ENCODE assay signal across 20 cellular contexts in genomic region chr9:92206490-92206889, GRCh38.
A peak's percentile ranks its signal among the peaks of the same experiment; 100 is the strongest.
DNase-seq lines count a peak whose midpoint lies in the region; ATAC-seq and TF ChIP-seq lines count a peak whose summit lies in the region.
"Had no signal": no experiment of that assay in that cellular context is flagged by ENCODE, and none has a peak within 500 bp of the region (broad histone marks: within the 10 kb centered on the region; RNA-seq: fewer than 3 reads in every experiment).

No MANE protein-coding gene starts in this region.

- H3K27me3 ChIP-seq in PC-9 (ENCODE audit: insufficient read depth, low read depth), result no peaks in the 10 kb centered on the region
- H3K27me3 ChIP-seq: left lung, Peyer's patch had no signal

- peaks cover 5% of the 10 kb centered on the region for H4K20me1 ChIP-seq in PC-9 (ENCODE audit: insufficient read depth)

- H3K4me2 ChIP-seq in PC-9, result no peak overlapping the region

- TF ChIP-seq CTCF in PC-9 (conservative IDR thresholded peaks at IDR 0.05) (no peak), type B pancreatic cell (conservative IDR thresholded peaks at IDR 0.05) (no peak)

- no TSS peak for BruUV-seq in PC-9 (replicated peaks; lab: Mats Ljungman, UMichigan)

- H2AFZ ChIP-seq in PC-9, result no peak overlapping the region

- DNase-seq in activated naive CD8-positive, alpha-beta T cell treated with anti-CD3 and anti-CD28 coated beads, Interleukin-2, amount 50 U/mL, for 24 hours, result no peak
- no peak for DNase-seq in activated naive CD8-positive, alpha-beta T cell treated with anti-CD3 and anti-CD28 coated beads for 36 hours
- DNase-seq in PC-9 (no peak), type B pancreatic cell (ENCODE audit: extremely low spot score, unreplicated experiment) (no peak), glomerular visceral epithelial cell (ENCODE audit: extremely low spot score) (no peak)
- no peak for DNase-seq in effector CD8-positive, alpha-beta T cell (lab: John Stamatoyannopoulos, UW)
- DNase-seq: activated CD8-positive, alpha-beta memory T cell treated with anti-CD3 and anti-CD28 coated beads for 24 hours; activated naive CD4-positive, alpha-beta T cell treated with anti-CD3 and anti-CD28 coated beads, Interleukin-2, amount 10 ng/mL, durations not matched to agents 7 days and 5 days; cerebellar nuclear complex; DMS153; left lung; naive B cell; NCI-H1048; NCI-H226; Peyer's patch; psoas muscle; stimulated activated CD4-positive, alpha-beta T cell treated with anti-CD3 and anti-CD28 coated beads, Interleukin-1b, Interleukin-23, amount 100 ng/mL, for 48 hours had no signal

- peaks cover 44% of the 10 kb centered on the region for H3K36me3 Mint-ChIP-seq in activated naive CD8-positive, alpha-beta T cell treated with anti-CD3 and anti-CD28 coated beads, Interleukin-2, amount 50 U/mL, for 24 hours (ENCODE audit: low read depth)
- peaks cover 40% of the 10 kb centered on the region for H3K36me3 Mint-ChIP-seq in activated naive CD8-positive, alpha-beta T cell treated with anti-CD3 and anti-CD28 coated beads for 36 hours
- peaks cover 28% of the 10 kb centered on the region for H3K36me3 Mint-ChIP-seq in type B pancreatic cell

- no peaks in the 10 kb centered on the region for H3K27me3 Mint-ChIP-seq in activated naive CD8-positive, alpha-beta T cell treated with anti-CD3 and anti-CD28 coated beads, Interleukin-2, amount 50 U/mL, for 24 hours
- no peaks in the 10 kb centered on the region for H3K27me3 Mint-ChIP-seq in activated naive CD8-positive, alpha-beta T cell treated with anti-CD3 and anti-CD28 coated beads for 36 hours
- no peaks in the 10 kb centered on the region for H3K27me3 Mint-ChIP-seq in type B pancreatic cell
- H3K27me3 Mint-ChIP-seq: activated naive CD4-positive, alpha-beta T cell treated with anti-CD3 and anti-CD28 coated beads, Interleukin-2, amount 10 ng/mL, durations not matched to agents 7 days and 5 days; B cell; naive B cell had no signal

- H3K9me3 ChIP-seq in PC-9 (ENCODE audit: insufficient read depth, low read depth), result no peaks in the 10 kb centered on the region
- H3K9me3 ChIP-seq: left lung, Peyer's patch, psoas muscle had no signal

- peaks cover 26% of the 10 kb centered on the region for H3K36me3 ChIP-seq in PC-9 (ENCODE audit: low read depth)

- H3K4me3 ChIP-seq in PC-9, result no peak overlapping the region
- H3K4me3 ChIP-seq: left lung, Peyer's patch, psoas muscle had no signal

- intact Hi-C loops in PC-9 (cut with micrococcal nuclease; ENCODE audit: unreplicated experiment), result loop anchor here (5.0 kb wide), 1 partner anchor 64 kb away; no protein-coding TSS in a partner anchor

- H3K27ac ChIP-seq in PC-9, result peak overlapping the region; percentile 9; the same call in 1 of the 2 replicates
- H3K27ac ChIP-seq: left lung, Peyer's patch, psoas muscle had no signal

- H3F3A ChIP-seq in PC-9 (ENCODE audit: insufficient read depth, low read depth), result peaks cover 44% of the 10 kb centered on the region

- CTCF ChIA-PET in PC-9 (lab: Charles Lee), result no interaction called here

- H3K4me1 ChIP-seq in PC-9 (replicated peaks; ENCODE audit: insufficient read depth), result no peaks in the 10 kb centered on the region
- H3K4me1 ChIP-seq: left lung, Peyer's patch, psoas muscle had no signal

- H3K4me1 Mint-ChIP-seq in activated naive CD8-positive, alpha-beta T cell treated with anti-CD3 and anti-CD28 coated beads, Interleukin-2, amount 50 U/mL, for 24 hours, result no peaks in the 10 kb centered on the region
- H3K4me1 Mint-ChIP-seq in activated naive CD8-positive, alpha-beta T cell treated with anti-CD3 and anti-CD28 coated beads for 36 hours, result no peaks in the 10 kb centered on the region
- no peaks in the 10 kb centered on the region for H3K4me1 Mint-ChIP-seq in type B pancreatic cell (ENCODE audit: unreplicated experiment)
- H3K4me1 Mint-ChIP-seq: activated naive CD4-positive, alpha-beta T cell treated with anti-CD3 and anti-CD28 coated beads, Interleukin-2, amount 10 ng/mL, durations not matched to agents 7 days and 5 days; B cell; naive B cell had no signal

- no peaks in the 10 kb centered on the region for H3K9me2 ChIP-seq in PC-9 (ENCODE audit: insufficient read depth)

- peak; percentile 55 for ATAC-seq in activated naive CD8-positive, alpha-beta T cell treated with anti-CD3 and anti-CD28 coated beads, Interleukin-2, amount 50 U/mL, for 24 hours
- ATAC-seq in esophagus mucosa (peak; percentile 28), HG03439 (IDR thresholded peaks at IDR 0.05; ENCODE audit: unreplicated experiment) (no peak)
- ATAC-seq: left lung had no signal

- H3K79me2 ChIP-seq in PC-9 (ENCODE audit: low read depth), result no peaks in the 10 kb centered on the region

- no peaks in the 10 kb centered on the region for H3K9me3 Mint-ChIP-seq in activated naive CD8-positive, alpha-beta T cell treated with anti-CD3 and anti-CD28 coated beads, Interleukin-2, amount 50 U/mL, for 24 hours
- H3K9me3 Mint-ChIP-seq in activated naive CD8-positive, alpha-beta T cell treated with anti-CD3 and anti-CD28 coated beads for 36 hours, result no peaks in the 10 kb centered on the region
- no peaks in the 10 kb centered on the region for H3K9me3 Mint-ChIP-seq in type B pancreatic cell
- H3K9me3 Mint-ChIP-seq: activated naive CD4-positive, alpha-beta T cell treated with anti-CD3 and anti-CD28 coated beads, Interleukin-2, amount 10 ng/mL, durations not matched to agents 7 days and 5 days had no signal

- POLR2A ChIA-PET in PC-9 (lab: Charles Lee; ENCODE audit: unreplicated experiment), result no interaction called here

- no peak overlapping the region for H3K27ac Mint-ChIP-seq in activated naive CD8-positive, alpha-beta T cell treated with anti-CD3 and anti-CD28 coated beads, Interleukin-2, amount 50 U/mL, for 24 hours
- no peak overlapping the region for H3K27ac Mint-ChIP-seq in activated naive CD8-positive, alpha-beta T cell treated with anti-CD3 and anti-CD28 coated beads for 36 hours
- H3K27ac Mint-ChIP-seq in type B pancreatic cell, result peak overlapping the region; percentile 12
- H3K27ac Mint-ChIP-seq: activated naive CD4-positive, alpha-beta T cell treated with anti-CD3 and anti-CD28 coated beads, Interleukin-2, amount 10 ng/mL, durations not matched to agents 7 days and 5 days; B cell had no signal

- H3K4me3 Mint-ChIP-seq in activated naive CD8-positive, alpha-beta T cell treated with anti-CD3 and anti-CD28 coated beads, Interleukin-2, amount 50 U/mL, for 24 hours, result no peak overlapping the region
- H3K4me3 Mint-ChIP-seq in activated naive CD8-positive, alpha-beta T cell treated with anti-CD3 and anti-CD28 coated beads for 36 hours, result no peak overlapping the region
- H3K4me3 Mint-ChIP-seq in type B pancreatic cell, result no peak overlapping the region
- H3K4me3 Mint-ChIP-seq: activated naive CD4-positive, alpha-beta T cell treated with anti-CD3 and anti-CD28 coated beads, Interleukin-2, amount 10 ng/mL, durations not matched to agents 7 days and 5 days; B cell; naive B cell had no signal
